In the genomic region with DNA sequence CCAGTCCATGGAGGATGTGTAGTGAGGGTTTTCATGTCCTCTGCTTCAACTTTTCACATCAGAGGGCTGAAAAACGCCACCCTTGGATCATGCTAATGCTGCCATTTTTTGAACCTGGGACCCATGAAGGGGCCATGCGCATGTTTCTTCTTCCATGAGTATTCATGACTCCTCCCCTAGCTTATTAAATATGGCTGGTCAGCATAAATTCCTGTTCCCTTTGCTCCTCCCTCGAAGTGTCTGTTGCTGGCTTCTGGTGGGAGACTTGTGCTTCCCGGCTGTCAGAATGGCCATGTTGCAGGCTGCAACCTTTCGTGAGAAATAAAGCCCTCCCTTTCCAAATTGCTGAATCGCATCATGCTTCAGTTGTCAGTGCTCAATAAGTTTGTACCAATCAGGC, we compare ENCODE assay signal across 26 cellular contexts.
A peak's percentile ranks its signal among the peaks of the same experiment; 100 is the strongest.
DNase-seq lines count a peak whose midpoint lies in the region; ATAC-seq, FAIRE-seq and TF ChIP-seq lines count a peak whose summit lies in the region.
"Had no signal": no experiment of that assay in that cellular context is flagged by ENCODE, and none has a peak within 500 bp of the region (broad histone marks: within the 10 kb centered on the region; RNA-seq: fewer than 3 reads in every experiment).

No MANE protein-coding gene starts in this region.

- intact Hi-C loops in HepG2 (cut with micrococcal nuclease; ENCODE audit: unreplicated experiment) (no loop called here), right lobe of liver (cut with DNase I) (no loop called here), IMR-90 (cut with micrococcal nuclease) (no loop called here)
- intact Hi-C loops in CD4-positive, alpha-beta memory T cell (cut with micrococcal nuclease): no loop called here

- no peak for TF ChIP-seq RAD21 in HepG2 (CRISPR knock-in tag; IDR thresholded peaks at IDR 0.05)
- no peak for TF ChIP-seq RAD21 in IMR-90 (IDR thresholded peaks at IDR 0.05; ENCODE audit: low read length)

- dilution Hi-C loops in IMR-90 (cut with HindIII; ENCODE audit: low sequenced_read_pairs, unreplicated experiment): no loop called here

- H3K79me2 ChIP-seq in HepG2 (ENCODE audit: insufficient read depth, low read length): no peaks in the 10 kb centered on the region

- H3K4me3 ChIP-seq in HepG2 (replicated peaks in 1 of 3; ENCODE audit: insufficient read depth in 1 of 3, low read depth in 2 of 3, low read length in 3 of 3): no peak overlapping the region
- no peak overlapping the region for H3K4me3 ChIP-seq in right lobe of liver
- H3K4me3 ChIP-seq in IMR-90 (ENCODE audit: insufficient read depth, low read depth, low read length): no peak overlapping the region
- no peak overlapping the region for H3K4me3 ChIP-seq in CD4-positive, alpha-beta memory T cell (ENCODE audit: low read length in 2 of 2)
- H3K4me3 ChIP-seq: BLaER1 treated with 17β-estradiol and CSF1 and Interleukin-3, amounts not matched to agents 10 nM and 100 nM; GM12878 had no signal

- H2BK20ac ChIP-seq in IMR-90 (ENCODE audit: low read depth, low read length): no peak overlapping the region

- no peak overlapping the region for H3K23ac ChIP-seq in IMR-90 (ENCODE audit: low read depth, low read length)

- in situ Hi-C loops in HepG2 (cut with HindIII; ENCODE audit: extremely low pct_ligation_motif_present, low pct_unique_long_range_greater_than_20kb): no loop called here
- in situ Hi-C loops in IMR-90 (cut with MboI; ENCODE audit: low sequenced_read_pairs): no loop called here

- no peak for TF ChIP-seq POLR2A in HepG2 (IDR thresholded peaks at IDR 0.05; ENCODE audit: insufficient read depth in 1 of 2, low read depth in 2 of 2, low read length in 2 of 2)
- no peak for TF ChIP-seq POLR2A in right lobe of liver (IDR thresholded peaks at IDR 0.05)
- TF ChIP-seq POLR2A in IMR-90 (IDR thresholded peaks at IDR 0.05; ENCODE audit: low read depth, low read length): no peak

- WGBS in HepG2 (ENCODE audit: low lambda C conversion rate): 54% methylated on average over 6 of the region's 6 CpGs
- 100% methylated on average over 2 of the region's 6 CpGs for WGBS in right lobe of liver (ENCODE audit: insufficient coverage, low coverage, low lambda C conversion rate, missing lambda C conversion rate)
- WGBS in IMR-90 (ENCODE audit: extremely low coverage in 2 of 2, insufficient read length in 1 of 2), 2 experiments: 83% methylated on average over 1 of the region's 6 CpGs; no CpG with 5 or more reads in 1 of the 2 experiments

- DNase-seq in HepG2 (ENCODE audit: low spot score) (no peak), right lobe of liver (no peak), IMR-90 (no peak), nephron progenitor cell (no peak), progenitor cell of endocrine pancreas (ENCODE audit: low spot score, unreplicated experiment) (no peak), AG08395 (ENCODE audit: low spot score) (no peak)
- DNase-seq in CD4-positive, alpha-beta memory T cell: no peak
- DNase-seq: ACHN; AML-193; CD4-positive, alpha-beta T cell; CD8-positive, alpha-beta memory T cell; COR-L47; DMS 273 treated with DMSO at 0.1 percent for 48 hours; DMS153; DMS53; DMS79; DND-41; EL; GDM1 had no signal

- no peak overlapping the region for H4K8ac ChIP-seq in IMR-90 (ENCODE audit: low read depth in 2 of 2, low read length in 2 of 2)

- no peak overlapping the region for H3K9ac ChIP-seq in HepG2 (ENCODE audit: insufficient read depth, low read depth, low read length)
- no peak overlapping the region for H3K9ac ChIP-seq in IMR-90 (ENCODE audit: low read depth, low read length)
- H3K9ac ChIP-seq: BLaER1 treated with 17β-estradiol and CSF1 and Interleukin-3, amounts not matched to agents 10 nM and 100 nM had no signal

- no peak for FAIRE-seq in HepG2 (lab: Jason Lieb, UNC)
- FAIRE-seq: GM12878, GM12892, GM18507 had no signal

- H3K4ac ChIP-seq in IMR-90 (ENCODE audit: low read depth, low read length): no peak overlapping the region

- H4K5ac ChIP-seq in IMR-90 (ENCODE audit: low read depth, low read length): no peak overlapping the region

- TF ChIP-seq CTCF in HepG2 (CRISPR knock-in tag; IDR thresholded peaks at IDR 0.05) (no peak), right lobe of liver (IDR thresholded peaks at IDR 0.05) (no peak), IMR-90 (conservative IDR thresholded peaks at IDR 0.05; ENCODE audit: low read depth, low read length) (no peak), nephron progenitor cell (IDR thresholded peaks at IDR 0.05) (no peak), progenitor cell of endocrine pancreas (IDR thresholded peaks at IDR 0.05; ENCODE audit: unreplicated experiment) (no peak)

- H3K9me3 Mint-ChIP-seq in nephron progenitor cell (no peaks in the 10 kb centered on the region), progenitor cell of endocrine pancreas (ENCODE audit: low read depth) (no peaks in the 10 kb centered on the region)
- peaks cover 0 to 4% (median 0%) of the 10 kb centered on the region in 8 donors for H3K9me3 Mint-ChIP-seq in CD4-positive, alpha-beta memory T cell
- H3K9me3 Mint-ChIP-seq: CD4-positive, alpha-beta T cell had no signal

- H3K36me3 Mint-ChIP-seq in nephron progenitor cell (ENCODE audit: low read depth) (no peaks in the 10 kb centered on the region), progenitor cell of endocrine pancreas (ENCODE audit: insufficient read depth) (no peaks in the 10 kb centered on the region)
- H3K36me3 Mint-ChIP-seq in CD4-positive, alpha-beta memory T cell: no peaks in the 10 kb centered on the region
- H3K36me3 Mint-ChIP-seq: CD8-positive, alpha-beta memory T cell had no signal

- no peak overlapping the region for H4K91ac ChIP-seq in IMR-90 (ENCODE audit: insufficient read depth, low read depth, low read length)

- H4K20me1 ChIP-seq in HepG2 (ENCODE audit: insufficient read depth, low read length) (no peaks in the 10 kb centered on the region), IMR-90 (ENCODE audit: insufficient read depth, low read length) (no peaks in the 10 kb centered on the region)
- H4K20me1 ChIP-seq: BLaER1 treated with 17β-estradiol and CSF1 and Interleukin-3, amounts not matched to agents 10 nM and 100 nM had no signal

- H2AFZ ChIP-seq in HepG2 (ENCODE audit: low read length): no peak overlapping the region
- no peak overlapping the region for H2AFZ ChIP-seq in IMR-90 (replicated peaks; ENCODE audit: low read length, poor library complexity)

- no peak overlapping the region for H3K18ac ChIP-seq in IMR-90 (ENCODE audit: low read depth, low read length)

- BruUV-seq in HepG2 (replicated peaks; lab: Mats Ljungman, UMichigan): no TSS peak
- no TSS peak for BruUV-seq in IMR-90 (replicated peaks; lab: Mats Ljungman, UMichigan)

- no peak overlapping the region for H2AK9ac ChIP-seq in IMR-90 (replicated peaks; ENCODE audit: low read depth, low read length, poor library complexity)

- no peak overlapping the region for H3K56ac ChIP-seq in IMR-90 (ENCODE audit: extremely low read depth, insufficient read depth, low read length)

- CTCF ChIA-PET in HepG2 (lab: Yijun Ruan, JAX; ENCODE audit: low intra/inter-chr PET ratio, low total read pairs) (no interaction called here), IMR-90 (lab: Yijun Ruan, JAX) (no interaction called here)
- CTCF ChIA-PET in CD4-positive, alpha-beta memory T cell (lab: Charles Lee; ENCODE audit: partially characterized antibody): no interaction called here

- no peaks in the 10 kb centered on the region for H3K9me1 ChIP-seq in IMR-90 (ENCODE audit: insufficient read depth, low read length)

- H3K4me2 ChIP-seq in HepG2 (ENCODE audit: low read depth, low read length): no peak overlapping the region
- H3K4me2 ChIP-seq in IMR-90 (ENCODE audit: low read depth, low read length): no peak overlapping the region
- H3K4me2 ChIP-seq: BLaER1 treated with 17β-estradiol and CSF1 and Interleukin-3, amounts not matched to agents 10 nM and 100 nM had no signal

- no peak for TF ChIP-seq EP300 in HepG2 (IDR thresholded peaks at IDR 0.05; ENCODE audit: low read depth in 2 of 2, low read length in 2 of 2)
- no peak for TF ChIP-seq EP300 in HepG2 (CRISPR knock-in tag; IDR thresholded peaks at IDR 0.05; ENCODE audit: borderline replicate concordance)

- H3K27ac Mint-ChIP-seq in nephron progenitor cell (peak overlapping the region; percentile 36), progenitor cell of endocrine pancreas (no peak overlapping the region)
- no peak overlapping the region for H3K27ac Mint-ChIP-seq in CD4-positive, alpha-beta memory T cell
- H3K27ac Mint-ChIP-seq: B cell; CD4-positive, alpha-beta T cell; CD8-positive, alpha-beta memory T cell had no signal

- H3K4me1 Mint-ChIP-seq in nephron progenitor cell (peaks cover 5% of the 10 kb centered on the region), progenitor cell of endocrine pancreas (ENCODE audit: low read depth) (no peaks in the 10 kb centered on the region)
- H3K4me1 Mint-ChIP-seq in CD4-positive, alpha-beta memory T cell: no peaks in the 10 kb centered on the region
- H3K4me1 Mint-ChIP-seq: B cell; CD8-positive, alpha-beta memory T cell had no signal

- H3K4me3 Mint-ChIP-seq in nephron progenitor cell (no peak overlapping the region), progenitor cell of endocrine pancreas (ENCODE audit: low read depth) (no peak overlapping the region)
- no peak overlapping the region for H3K4me3 Mint-ChIP-seq in CD4-positive, alpha-beta memory T cell
- H3K4me3 Mint-ChIP-seq: B cell; CD4-positive, alpha-beta T cell; CD8-positive, alpha-beta memory T cell had no signal

- H3K27me3 ChIP-seq in HepG2 (ENCODE audit: control insufficient read depth in 1 of 2, insufficient read depth in 2 of 2, low read length in 2 of 2) (no peaks in the 10 kb centered on the region; a peak in 1 of 5 replicates), right lobe of liver (no peaks in the 10 kb centered on the region), IMR-90 (ENCODE audit: control insufficient read depth, insufficient read depth, low read length) (no peaks in the 10 kb centered on the region)
- H3K27me3 ChIP-seq in CD4-positive, alpha-beta memory T cell (ENCODE audit: insufficient read depth, low read length): no peaks in the 10 kb centered on the region
- H3K27me3 ChIP-seq: BLaER1 treated with 17β-estradiol and CSF1 and Interleukin-3, amounts not matched to agents 10 nM and 100 nM had no signal

- ATAC-seq in HepG2 (no peak), right lobe of liver (no peak), IMR-90 (ENCODE audit: low read depth) (no peak)
- ATAC-seq: GM12878 had no signal

- H2BK5ac ChIP-seq in IMR-90 (ENCODE audit: low read depth, low read length, poor library complexity, severe bottlenecking): no peak overlapping the region

- H2BK120ac ChIP-seq in IMR-90 (ENCODE audit: low read depth, low read length): no peak overlapping the region

- H3K27me3 Mint-ChIP-seq in nephron progenitor cell (ENCODE audit: low read depth, poor library complexity) (peaks cover 7% of the 10 kb centered on the region), progenitor cell of endocrine pancreas (no peaks in the 10 kb centered on the region)
- peaks cover 0 to 11% of the 10 kb centered on the region in 2 donors for H3K27me3 Mint-ChIP-seq in CD4-positive, alpha-beta memory T cell
- H3K27me3 Mint-ChIP-seq: B cell; CD4-positive, alpha-beta T cell had no signal

- H3K9me3 ChIP-seq in HepG2 (ENCODE audit: low read length) (peaks cover 91% of the 10 kb centered on the region), right lobe of liver (no peaks in the 10 kb centered on the region), IMR-90 (ENCODE audit: control insufficient read depth, insufficient read depth, low read length) (no peaks in the 10 kb centered on the region)
- H3K9me3 ChIP-seq in CD4-positive, alpha-beta memory T cell (ENCODE audit: control insufficient read depth in 1 of 2, low read length in 2 of 2): no peaks in the 10 kb centered on the region
- H3K9me3 ChIP-seq: BLaER1 treated with 17β-estradiol and CSF1 and Interleukin-3, amounts not matched to agents 10 nM and 100 nM had no signal

- no peaks in the 10 kb centered on the region for H3K79me1 ChIP-seq in IMR-90 (ENCODE audit: low read depth in 1 of 2, low read length in 2 of 2)

- no peak overlapping the region for H2BK15ac ChIP-seq in IMR-90 (ENCODE audit: low read depth, low read length)

- H3K36me3 ChIP-seq in HepG2 (replicated peaks in 1 of 2; ENCODE audit: control insufficient read depth in 1 of 2, insufficient read depth in 2 of 2, low read length in 2 of 2) (no peaks in the 10 kb centered on the region), right lobe of liver (no peaks in the 10 kb centered on the region), IMR-90 (ENCODE audit: control insufficient read depth, insufficient read depth, low read length) (no peaks in the 10 kb centered on the region)
- no peaks in the 10 kb centered on the region for H3K36me3 ChIP-seq in CD4-positive, alpha-beta memory T cell (ENCODE audit: insufficient read depth, low read length)
- H3K36me3 ChIP-seq: BLaER1 treated with 17β-estradiol and CSF1 and Interleukin-3, amounts not matched to agents 10 nM and 100 nM had no signal

- H3K14ac ChIP-seq in IMR-90 (replicated peaks; ENCODE audit: low read depth, low read length): no peak overlapping the region

- H3K27ac ChIP-seq in HepG2 (ENCODE audit: extremely low read length, insufficient read depth, low read length) (no peak overlapping the region), right lobe of liver (no peak overlapping the region), IMR-90 (ENCODE audit: insufficient read depth, low read length) (no peak overlapping the region)
- H3K27ac ChIP-seq in CD4-positive, alpha-beta memory T cell (ENCODE audit: low read depth, low read length): no peak overlapping the region
- H3K27ac ChIP-seq: 22Rv1; BLaER1 treated with 17β-estradiol and CSF1 and Interleukin-3, amounts not matched to agents 10 nM and 100 nM; C4-2B had no signal

- POLR2A ChIA-PET in HepG2 (lab: Yijun Ruan, JAX): no interaction called here
- POLR2A ChIA-PET in IMR-90 (lab: Charles Lee; ENCODE audit: unreplicated experiment): no interaction called here
- POLR2A ChIA-PET in CD4-positive, alpha-beta memory T cell (lab: Charles Lee; ENCODE audit: partially characterized antibody): no interaction called here

- no peak overlapping the region for H2AK5ac ChIP-seq in IMR-90 (ENCODE audit: low read depth, low read length)

- H3K4me1 ChIP-seq in HepG2 (ENCODE audit: insufficient read depth, low read length) (no peaks in the 10 kb centered on the region), right lobe of liver (no peaks in the 10 kb centered on the region), IMR-90 (ENCODE audit: control insufficient read depth, insufficient read depth, low read length) (no peaks in the 10 kb centered on the region)
- H3K4me1 ChIP-seq in CD4-positive, alpha-beta memory T cell (ENCODE audit: insufficient read depth, low read length): no peaks in the 10 kb centered on the region
- H3K4me1 ChIP-seq: BLaER1 treated with 17β-estradiol and CSF1 and Interleukin-3, amounts not matched to agents 10 nM and 100 nM had no signal
